Comparison of ENCODE assay signal across 21 cellular contexts in the genomic region with DNA sequence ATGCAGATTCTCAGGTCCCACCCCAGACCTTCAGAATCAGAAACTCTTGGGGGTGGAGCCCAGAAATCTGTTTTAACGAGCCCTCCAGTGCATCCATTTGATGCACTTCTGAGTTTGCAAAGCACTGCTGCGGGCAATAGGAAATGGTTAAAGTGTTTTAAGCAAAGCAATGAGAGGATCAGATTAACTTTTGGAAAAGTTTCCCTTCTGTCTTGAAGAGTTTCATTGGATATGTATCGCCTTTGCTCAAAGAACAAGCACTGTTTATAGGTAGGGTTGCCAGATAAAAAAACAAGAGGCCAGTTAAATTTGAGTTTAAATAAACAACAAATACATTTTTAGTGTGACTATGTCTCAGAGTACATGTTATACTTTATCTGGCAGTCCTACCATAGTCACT.
"Had no signal": no experiment of that assay in that cellular context is flagged by ENCODE, and none has a peak within 500 bp of the region (broad histone marks: within the 10 kb centered on the region; RNA-seq: fewer than 3 reads in every experiment).

No MANE protein-coding gene starts in this region.

- H3K27ac ChIP-seq: adrenal gland, ascending aorta, neural progenitor cell, upper lobe of right lung had no signal

- H3K27me3 ChIP-seq: ascending aorta, neural progenitor cell had no signal

- DNase-seq: activated CD4-positive, alpha-beta T cell treated with anti-CD3 and anti-CD28 coated beads for 36 hours; activated CD4-positive, alpha-beta T cell treated with anti-CD3 and anti-CD28 coated beads, Interleukin-2, amount 50 U/mL, for 4 hours; activated CD8-positive, alpha-beta memory T cell treated with anti-CD3 and anti-CD28 coated beads for 24 hours; activated CD8-positive, alpha-beta memory T cell treated with anti-CD3 and anti-CD28 coated beads, Interleukin-2, amount 50 U/mL, for 48 hours; activated naive CD4-positive, alpha-beta T cell; activated T-cell treated with anti-CD3 and anti-CD28 coated beads, Interleukin-2, amount 50 U/mL, for 4 hours; central memory CD4-positive, alpha-beta T cell; dermis blood vessel endothelial cell; effector CD8-positive, alpha-beta T cell; naive thymus-derived CD4-positive, alpha-beta T cell; retina; stimulated activated CD4-positive, alpha-beta T cell treated with anti-CD3 and anti-CD28 coated beads, Interleukin-4, amount 100 ng/mL, for 24 hours; stimulated activated naive CD4-positive, alpha-beta T cell treated with Interleukin-2 at 50 U/mL for 16 hours; T-cell; upper lobe of right lung had no signal

- ATAC-seq: activated CD4-positive, alpha-beta T cell treated with anti-CD3 and anti-CD28 coated beads for 36 hours; activated T-cell treated with anti-CD3 and anti-CD28 coated beads, Interleukin-2, amount 50 U/mL, for 4 hours; left lobe of liver; naive thymus-derived CD4-positive, alpha-beta T cell; T-cell; upper lobe of right lung had no signal

- H2AFZ ChIP-seq: neural progenitor cell had no signal

- H3K4me3 ChIP-seq: adrenal gland, ascending aorta, lung, neural progenitor cell, upper lobe of right lung had no signal

- H3K4me2 ChIP-seq: neural progenitor cell had no signal

- H3K36me3 ChIP-seq: adrenal gland, ascending aorta, neural progenitor cell, upper lobe of right lung had no signal

- H3K4me1 ChIP-seq: adrenal gland, ascending aorta, neural progenitor cell, upper lobe of right lung had no signal

- FAIRE-seq: TTC549 had no signal

- H3K9ac ChIP-seq: neural progenitor cell had no signal

- H3K9me3 ChIP-seq: adrenal gland, ascending aorta, upper lobe of right lung had no signal
